Comparison of ENCODE assay signal across 17 cellular contexts in genomic region chr16:10868089-10868488, GRCh38. TPM values are rescaled to one million over a fixed set of nuclear protein-coding genes. Genes with fewer than 3 reads are reported as not detected.
A peak's percentile ranks its signal among the peaks of the same experiment; 100 is the strongest.
DNase-seq lines count a peak whose midpoint lies in the region; ATAC-seq and TF ChIP-seq lines count a peak whose summit lies in the region.
"Had no signal": no experiment of that assay in that cellular context is flagged by ENCODE, and none has a peak within 500 bp of the region (broad histone marks: within the 10 kb centered on the region; RNA-seq: fewer than 3 reads in every experiment).

No MANE protein-coding gene starts in this region.

- TF ChIP-seq POLR2A in esophagus squamous epithelium (IDR thresholded peaks at IDR 0.05): no peak

- H3K4me1 ChIP-seq in Karpas-422 (ENCODE audit: low read length): peaks cover 75% of the 10 kb centered on the region
- peaks cover 13 to 52% (median 32%) of the 10 kb centered on the region in 3 donors for H3K4me1 ChIP-seq in esophagus squamous epithelium
- H3K4me1 ChIP-seq in H9 (ENCODE audit: insufficient read depth, low read length): no peaks in the 10 kb centered on the region; the same call in 1 of the 2 replicates

- no peaks in the 10 kb centered on the region for H3K79me1 ChIP-seq in H9 (ENCODE audit: insufficient read depth, low read depth, low read length, poor library complexity, severe bottlenecking)

- peak overlapping the region; percentile 78 for H3K27ac ChIP-seq in Karpas-422 (ENCODE audit: low read length)
- H3K27ac ChIP-seq in esophagus squamous epithelium: peak overlapping the region in 3 of 4 donors; percentile 24 to 66 (median 50)
- no peak overlapping the region for H3K27ac ChIP-seq in H9 (ENCODE audit: insufficient read length, low read depth, low read length)
- H3K27ac ChIP-seq: epithelial cell of prostate had no signal

- no peak overlapping the region for H2BK20ac ChIP-seq in H9 (ENCODE audit: low read depth, low read length, poor library complexity, severe bottlenecking)

- intact Hi-C loops in esophagus squamous epithelium (cut with DNase I): no loop called here

- H3K4me2 ChIP-seq in Karpas-422 (ENCODE audit: low read depth, low read length, poor library complexity, severe bottlenecking): peak overlapping the region; percentile 70
- no peak overlapping the region for H3K4me2 ChIP-seq in H9 (ENCODE audit: insufficient read depth, insufficient read length, low read length)

- H3K36me3 ChIP-seq in Karpas-422 (ENCODE audit: insufficient read depth, low read length): no peaks in the 10 kb centered on the region
- no peaks in the 10 kb centered on the region for H3K36me3 ChIP-seq in esophagus squamous epithelium

- no peak overlapping the region for H3K4me3 Mint-ChIP-seq in activated CD8-positive, alpha-beta memory T cell treated with anti-CD3 and anti-CD28 coated beads, Interleukin-2, amount 10 ng/mL, durations not matched to agents 7 days and 5 days
- H3K4me3 Mint-ChIP-seq in stimulated activated naive B cell treated with anti-CD40 and anti-IgM and Interleukin-4, amounts not matched to agents 10 μg/mL and 1 μg/mL and 100 μg/mL, for 72 hours: peak overlapping the region; percentile 71 to 79
- no peak overlapping the region for H3K4me3 Mint-ChIP-seq in H9

- H3K27ac Mint-ChIP-seq in activated CD8-positive, alpha-beta memory T cell treated with anti-CD3 and anti-CD28 coated beads, Interleukin-2, amount 10 ng/mL, durations not matched to agents 7 days and 5 days: peak overlapping the region; percentile 96
- H3K27ac Mint-ChIP-seq in stimulated activated naive B cell treated with anti-CD40 and anti-IgM and Interleukin-4, amounts not matched to agents 10 μg/mL and 1 μg/mL and 100 μg/mL, for 72 hours: peak overlapping the region; percentile 96
- H3K27ac Mint-ChIP-seq in H9: no peak overlapping the region

- H3K56ac ChIP-seq in H9 (ENCODE audit: insufficient read length, low read depth, low read length): no peak overlapping the region

- no peak overlapping the region for H4K8ac ChIP-seq in H9 (replicated peaks; ENCODE audit: insufficient read length, low read depth, low read length)

- no peak for ATAC-seq in activated CD8-positive, alpha-beta memory T cell treated with anti-CD3 and anti-CD28 coated beads, Interleukin-2, amount 10 ng/mL, durations not matched to agents 7 days and 5 days
- ATAC-seq in stimulated activated naive B cell treated with anti-CD40 and anti-IgM and Interleukin-4, amounts not matched to agents 10 μg/mL and 1 μg/mL and 100 μg/mL, for 72 hours (replicated peaks): no peak
- ATAC-seq: stimulated activated naive CD8-positive, alpha-beta T cell treated with anti-CD3 and anti-CD28 coated beads, Interleukin-15, Interleukin-2, amounts not matched to agents 100 U/mL and 50 U/mL, for 24 hours had no signal

- WGBS in esophagus squamous epithelium, 2 donors: 72 to 76% methylated on average over 4 of the region's 4 CpGs
- WGBS in H9 (ENCODE audit: extremely low coverage, insufficient read length, low lambda C conversion rate): no CpG with 5 or more reads among the region's 4 CpGs

- no peaks in the 10 kb centered on the region for H3K27me3 ChIP-seq in Karpas-422 (ENCODE audit: low read length)
- no peaks in the 10 kb centered on the region for H3K27me3 ChIP-seq in esophagus squamous epithelium
- H3K27me3 ChIP-seq in H9 (ENCODE audit: insufficient read depth, low read length): no peaks in the 10 kb centered on the region

- no peak overlapping the region for H4K91ac ChIP-seq in H9 (ENCODE audit: insufficient read length, low read depth, low read length)

- H3K9me3 ChIP-seq in Karpas-422 (ENCODE audit: low read length) (no peaks in the 10 kb centered on the region), esophagus squamous epithelium (no peaks in the 10 kb centered on the region), H9 (ENCODE audit: control insufficient read depth, low read depth, low read length) (no peaks in the 10 kb centered on the region)

- H3T11ph ChIP-seq in H9 (ENCODE audit: low read length): no peak overlapping the region

- no peak overlapping the region for H3K23ac ChIP-seq in H9 (ENCODE audit: insufficient read length, low read depth, low read length)

- no peak for TF ChIP-seq CTCF in esophagus squamous epithelium (IDR thresholded peaks at IDR 0.05)
- no peak for TF ChIP-seq CTCF in H9 (conservative IDR thresholded peaks at IDR 0.05)

- H3K4ac ChIP-seq in H9 (ENCODE audit: low read depth, low read length): no peak overlapping the region

- H2BK120ac ChIP-seq in H9 (ENCODE audit: low read depth, low read length, poor library complexity, severe bottlenecking): no peak overlapping the region

- no peaks in the 10 kb centered on the region for H3K9me3 Mint-ChIP-seq in activated CD8-positive, alpha-beta memory T cell treated with anti-CD3 and anti-CD28 coated beads, Interleukin-2, amount 10 ng/mL, durations not matched to agents 7 days and 5 days (ENCODE audit: low read depth)
- H3K9me3 Mint-ChIP-seq in stimulated activated naive B cell treated with anti-CD40 and anti-IgM and Interleukin-4, amounts not matched to agents 10 μg/mL and 1 μg/mL and 100 μg/mL, for 72 hours: no peaks in the 10 kb centered on the region
- no peaks in the 10 kb centered on the region for H3K9me3 Mint-ChIP-seq in H9

- no peaks in the 10 kb centered on the region for H4K20me1 ChIP-seq in Karpas-422 (ENCODE audit: insufficient read depth, low read depth, low read length)
- no peaks in the 10 kb centered on the region for H4K20me1 ChIP-seq in H9 (ENCODE audit: control insufficient read depth, insufficient read depth, insufficient read length)

- H3K14ac ChIP-seq in H9 (ENCODE audit: insufficient read depth, low read length): no peak overlapping the region

- H3K9ac ChIP-seq in Karpas-422 (ENCODE audit: low read length) (peak overlapping the region; percentile 59), H9 (ENCODE audit: extremely low read depth, insufficient read length, low read length) (no peak overlapping the region)

- H2AK5ac ChIP-seq in H9 (ENCODE audit: insufficient read length, low read length): no peak overlapping the region

- no peak overlapping the region for H2BK15ac ChIP-seq in H9 (ENCODE audit: low read depth, low read length)

- H2BK5ac ChIP-seq in H9 (ENCODE audit: insufficient read length, low read length): no peak overlapping the region

- no peaks in the 10 kb centered on the region for H3K23me2 ChIP-seq in H9 (ENCODE audit: insufficient read length, low read depth, low read length, poor library complexity, severe bottlenecking)

- H4K5ac ChIP-seq in H9 (ENCODE audit: insufficient read length, low read depth, low read length): no peak overlapping the region

- H3K4me1 Mint-ChIP-seq in activated CD8-positive, alpha-beta memory T cell treated with anti-CD3 and anti-CD28 coated beads, Interleukin-2, amount 10 ng/mL, durations not matched to agents 7 days and 5 days: peaks cover 59% of the 10 kb centered on the region
- H3K4me1 Mint-ChIP-seq in stimulated activated naive B cell treated with anti-CD40 and anti-IgM and Interleukin-4, amounts not matched to agents 10 μg/mL and 1 μg/mL and 100 μg/mL, for 72 hours: peaks cover 67 to 74% of the 10 kb centered on the region in 2 donors
- H3K4me1 Mint-ChIP-seq in H9: peaks cover 15 to 24% of the 10 kb centered on the region in 2 experiments

- no peak overlapping the region for H2AFZ ChIP-seq in Karpas-422 (ENCODE audit: low read length)
- no peak overlapping the region for H2AFZ ChIP-seq in H9 (ENCODE audit: low read length)

- no peak overlapping the region for H3K18ac ChIP-seq in H9 (ENCODE audit: insufficient read length, low read depth, low read length)

- H2BK12ac ChIP-seq in H9 (ENCODE audit: insufficient read length, low read depth, low read length): no peak overlapping the region

- DNase-seq in activated CD8-positive, alpha-beta memory T cell treated with anti-CD3 and anti-CD28 coated beads, Interleukin-2, amount 10 ng/mL, durations not matched to agents 7 days and 5 days: no peak
- no peak for DNase-seq in activated CD8-positive, alpha-beta memory T cell treated with anti-CD3 and anti-CD28 coated beads, Interleukin-2, amount 50 U/mL, for 48 hours
- DNase-seq in Karpas-422: no peak
- no peak for DNase-seq in esophagus squamous epithelium (lab: John Stamatoyannopoulos, UW)
- DNase-seq in stimulated activated naive B cell treated with anti-CD40 and anti-IgM and Interleukin-4, amounts not matched to agents 10 μg/mL and 1 μg/mL and 100 μg/mL, for 72 hours: no peak
- no peak for DNase-seq in OCI-M1 (lab: John Stamatoyannopoulos, UW)
- DNase-seq in effector CD8-positive, alpha-beta T cell (lab: John Stamatoyannopoulos, UW): no peak
- no peak for DNase-seq in H9
- DNase-seq: ACHN; activated CD8-positive, alpha-beta memory T cell treated with anti-CD3 and anti-CD28 coated beads, Interleukin-2, amount 50 U/mL, for 4 hours; cerebellar nuclear complex; NCI-H2029 treated with DMSO at 0.1 percent for 48 hours; retina had no signal

- peak overlapping the region; percentile 57; the same call in 1 of the 2 replicates for H3K4me3 ChIP-seq in Karpas-422 (ENCODE audit: low read length)
- H3K4me3 ChIP-seq in esophagus squamous epithelium: peak overlapping the region in 1 of 4 donors; percentile 34

- CTCF ChIA-PET in activated CD8-positive, alpha-beta memory T cell treated with anti-CD3 and anti-CD28 coated beads, Interleukin-2, amount 10 ng/mL, durations not matched to agents 7 days and 5 days (lab: Charles Lee): interaction anchor here (0.7 to 3.9 kb wide), 3 partner anchors 10 to 12 kb away, joined by 3 to 20 read pairs (median 3); partner anchors contain the start of gene CIITA

- H3K9me2 ChIP-seq in Karpas-422 (replicated peaks; ENCODE audit: insufficient read depth, low read length): no peaks in the 10 kb centered on the region

- H3K79me2 ChIP-seq in Karpas-422 (ENCODE audit: low read length): no peaks in the 10 kb centered on the region
- no peaks in the 10 kb centered on the region for H3K79me2 ChIP-seq in H9 (ENCODE audit: insufficient read depth, low read length)

- peaks cover 6% of the 10 kb centered on the region for H3K27me3 Mint-ChIP-seq in activated CD8-positive, alpha-beta memory T cell treated with anti-CD3 and anti-CD28 coated beads, Interleukin-2, amount 10 ng/mL, durations not matched to agents 7 days and 5 days
- H3K27me3 Mint-ChIP-seq in stimulated activated naive B cell treated with anti-CD40 and anti-IgM and Interleukin-4, amounts not matched to agents 10 μg/mL and 1 μg/mL and 100 μg/mL, for 72 hours: no peaks in the 10 kb centered on the region
- H3K27me3 Mint-ChIP-seq in H9 (ENCODE audit: low read depth): peaks cover 14% of the 10 kb centered on the region

- H3K36me3 Mint-ChIP-seq in activated CD8-positive, alpha-beta memory T cell treated with anti-CD3 and anti-CD28 coated beads, Interleukin-2, amount 10 ng/mL, durations not matched to agents 7 days and 5 days: no peaks in the 10 kb centered on the region
- H3K36me3 Mint-ChIP-seq in stimulated activated naive B cell treated with anti-CD40 and anti-IgM and Interleukin-4, amounts not matched to agents 10 μg/mL and 1 μg/mL and 100 μg/mL, for 72 hours: no peaks in the 10 kb centered on the region
- no peaks in the 10 kb centered on the region for H3K36me3 Mint-ChIP-seq in H9 (ENCODE audit: insufficient read depth in 1 of 3, low read depth in 3 of 3)
- H3K36me3 Mint-ChIP-seq: naive thymus-derived CD8-positive, alpha-beta T cell had no signal

RNA-seq across cellular contexts. Expression of gene CIITA, which starts 8.9 kb away (rescaled TPM):
- 100 to 1,000 TPM in 1 of 2 experiments, 10 to 100 TPM in 1; 68.7 to 103 TPM for total RNA-seq in activated CD8-positive, alpha-beta memory T cell treated with anti-CD3 and anti-CD28 coated beads, Interleukin-2, amount 10 ng/mL, durations not matched to agents 7 days and 5 days
- 66.2 and 96.5 TPM in 2 replicates for total RNA-seq in Karpas-422 (2014; rRNA removed; shearing (Covaris generic); ENCODE audit: low replicate concordance)
- total RNA-seq in esophagus squamous epithelium (10 to 100 TPM in 1 of 4 donors, 1 to 10 TPM in 3; 3.2 to 12.6 (median 5.7) TPM), H9 (2021) (not detected in 2 replicates)
- total RNA-seq: MCF 10A had no signal

RNA-seq across cellular contexts. Expression of gene TVP23A, which starts 49.5 kb away (rescaled TPM):
- not detected for total RNA-seq in activated CD8-positive, alpha-beta memory T cell treated with anti-CD3 and anti-CD28 coated beads, Interleukin-2, amount 10 ng/mL, durations not matched to agents 7 days and 5 days
- total RNA-seq in Karpas-422 (2014; rRNA removed; shearing (Covaris generic); ENCODE audit: low replicate concordance): not detected in 2 replicates
- under 1 TPM in 1 of 4 donors, not detected in 3; 0.19 TPM for total RNA-seq in esophagus squamous epithelium
- total RNA-seq in H9 (2021): 3.0 and 3.1 TPM in 2 replicates
- total RNA-seq: MCF 10A; naive thymus-derived CD8-positive, alpha-beta T cell had no signal

Comparison
In these comparisons a context has a peak if more than half of its experiments do, and no peak if none do; other contexts are left out.
1. H3K27ac Mint-ChIP-seq: peak in activated CD8-positive, alpha-beta memory T cell treated with anti-CD3 and anti-CD28 coated beads, Interleukin-2, amount 10 ng/mL, durations not matched to agents 7 days and 5 days (single experiment) and stimulated activated naive B cell treated with anti-CD40 and anti-IgM and Interleukin-4, amounts not matched to agents 10 μg/mL and 1 μg/mL and 100 μg/mL, for 72 hours (single experiment); none in H9 (0 of 3).
2. H3K4me3 Mint-ChIP-seq: peak in stimulated activated naive B cell treated with anti-CD40 and anti-IgM and Interleukin-4, amounts not matched to agents 10 μg/mL and 1 μg/mL and 100 μg/mL, for 72 hours (2 of 2); none in activated CD8-positive, alpha-beta memory T cell treated with anti-CD3 and anti-CD28 coated beads, Interleukin-2, amount 10 ng/mL, durations not matched to agents 7 days and 5 days (single experiment) and H9 (0 of 2).